ENCODE assay signal across 8 cellular contexts in genomic region chr9:113875917-113876805, GRCh38. TPM values are rescaled to one million over a fixed set of nuclear protein-coding genes. Genes with fewer than 3 reads are reported as not detected.
DNase-seq lines count a peak whose midpoint lies in the region; ATAC-seq, FAIRE-seq and TF ChIP-seq lines count a peak whose summit lies in the region.

TSS of gene ZNF618 (plus strand) at chr9:113876309. CDS start at chr9:113876381, 72 bp downstream.

- dilution Hi-C loops in mammary epithelial cell (cut with HindIII; ENCODE audit: low sequenced_read_pairs), result no loop called here

- peak; percentile 49 for ATAC-seq in GM21423 (IDR thresholded peaks at IDR 0.05; ENCODE audit: unreplicated experiment)
- no peak for ATAC-seq in HG03108 (IDR thresholded peaks at IDR 0.05; ENCODE audit: unreplicated experiment)

- H3K27ac ChIP-seq in mammary epithelial cell (ENCODE audit: insufficient read depth, low read depth, low read length), result peak within 1 kb of the TSS; percentile 72
- peak within 1 kb of the TSS in 1 of 2 donors; percentile 44 for H3K27ac ChIP-seq in small intestine (ENCODE audit: low read depth in 1 of 2, low read length in 1 of 2)

- no CpG with 5 or more reads among the region's 117 CpGs for WGBS in mammary epithelial cell (ENCODE audit: low coverage, missing lambda C conversion rate)
- 0 to 1% (median 1%) methylated on average over 35 to 114 of the region's 117 CpGs for WGBS in small intestine, 3 donors

- peaks cover 48% of the 10 kb centered on the region for H3K79me2 ChIP-seq in mammary epithelial cell (ENCODE audit: insufficient read depth, low read length)

- FAIRE-seq in small intestine (lab: Jason Lieb, UNC), result no peak

- BruUV-seq in mammary epithelial cell (replicated peaks; lab: Mats Ljungman, UMichigan), result no TSS peak

- TF ChIP-seq CTCF in mammary epithelial cell (conservative IDR thresholded peaks at IDR 0.05 in 1 of 2, IDR thresholded peaks at IDR 0.05 in 1 of 2; ENCODE audit: extremely low read depth in 1 of 2, insufficient read depth in 1 of 2, low read depth in 1 of 2, low read length in 2 of 2), result no peak

- DNase-seq in COLO668 (lab: John Stamatoyannopoulos, UW; ENCODE audit: unreplicated experiment) (peak; percentile 61), RKO (ENCODE audit: low spot score) (peak; percentile 46), mammary epithelial cell (no peak), iris pigment epithelial cell (ENCODE audit: low read depth) (peak; percentile 30), small intestine (peak; percentile 26), KBM-7 (no peak)

- H3K27me3 ChIP-seq in mammary epithelial cell (ENCODE audit: insufficient read depth, low read length), result no peaks in the 10 kb centered on the region
- no peaks in the 10 kb centered on the region for H3K27me3 ChIP-seq in small intestine (ENCODE audit: control insufficient read depth in 2 of 2, insufficient read depth in 2 of 2, low read length in 2 of 2)

- peak within 1 kb of the TSS; percentile 86 for H2AFZ ChIP-seq in mammary epithelial cell (ENCODE audit: low read depth, low read length)

- H3K9me3 ChIP-seq in mammary epithelial cell (replicated peaks; ENCODE audit: insufficient read depth, low read length) (no peaks in the 10 kb centered on the region), small intestine (ENCODE audit: control insufficient read depth, low read depth) (no peaks in the 10 kb centered on the region)

- H3K4me2 ChIP-seq in mammary epithelial cell (ENCODE audit: insufficient read depth, low read depth, low read length), result peak within 1 kb of the TSS; percentile 97

- intact Hi-C loops in mammary epithelial cell (cut with micrococcal nuclease), result loop anchor here (1.0 to 2.0 kb wide), 4 partner anchors 23 to 193 kb away; no protein-coding TSS in a partner anchor

- CTCF ChIA-PET in mammary epithelial cell (lab: Charles Lee; ENCODE audit: low non-redundant PET), result interaction anchor here (0.7 kb wide), 1 partner anchor 87 kb away, joined by 5 read pairs; no protein-coding TSS in a partner anchor

- H3K9ac ChIP-seq in mammary epithelial cell (ENCODE audit: insufficient read depth, low read length), result peak within 1 kb of the TSS; percentile 91

- H4K20me1 ChIP-seq in mammary epithelial cell (ENCODE audit: insufficient read depth, low read length), result no peaks in the 10 kb centered on the region

- H3K4me3 ChIP-seq in mammary epithelial cell (replicated peaks in 1 of 3; ENCODE audit: insufficient read depth in 1 of 3, low read depth in 2 of 3, low read length in 3 of 3) (peak within 1 kb of the TSS; percentile 51 to 88 (median 87)), small intestine (ENCODE audit: low read depth in 1 of 2, low read length in 2 of 2) (peak within 1 kb of the TSS; percentile 68 to 82)

- peaks cover 26% of the 10 kb centered on the region for H3K4me1 ChIP-seq in mammary epithelial cell (ENCODE audit: insufficient read depth, low read length)
- peaks cover 0 to 3% of the 10 kb centered on the region in 2 donors for H3K4me1 ChIP-seq in small intestine (ENCODE audit: control insufficient read depth in 2 of 2, insufficient read depth in 1 of 2, low read depth in 1 of 2, low read length in 1 of 2)

- no peaks in the 10 kb centered on the region for H3K36me3 ChIP-seq in mammary epithelial cell (ENCODE audit: insufficient read depth, low read length)
- no peaks in the 10 kb centered on the region for H3K36me3 ChIP-seq in small intestine (ENCODE audit: control insufficient read depth in 2 of 2, insufficient read depth in 2 of 2, low read length in 2 of 2)

- in situ Hi-C loops in mammary epithelial cell (cut with MboI; ENCODE audit: low sequenced_read_pairs in 2 of 2), result no loop called here
- in situ Hi-C loops in KBM-7 (cut with MboI; ENCODE audit: low pct_unique_long_range_greater_than_20kb, low sequenced_read_pairs), result no loop called here

RNA-seq across cellular contexts. Expression of gene ZNF618, which starts in this region (rescaled TPM):
- 10 to 100 TPM; 18.0 to 19.6 TPM for total RNA-seq in mammary epithelial cell
- 8.0 TPM for polyA plus RNA-seq in mammary epithelial cell
- 18.9 TPM for polyA minus RNA-seq in mammary epithelial cell
- 1 to 10 TPM in 1 of 3 donors, under 1 TPM in 2; 0.22 to 3.0 (median 0.81) TPM for polyA plus RNA-seq in small intestine

Comparison
In these comparisons a context has a peak if more than half of its experiments do, and no peak if none do; other contexts are left out.
1. DNase-seq: peak in COLO668 (single experiment), RKO (single experiment), iris pigment epithelial cell (single experiment) and small intestine (single experiment); none in mammary epithelial cell (single experiment) and KBM-7 (single experiment).